Comparison of ENCODE assay signal across 1 cellular context in the genomic region with DNA sequence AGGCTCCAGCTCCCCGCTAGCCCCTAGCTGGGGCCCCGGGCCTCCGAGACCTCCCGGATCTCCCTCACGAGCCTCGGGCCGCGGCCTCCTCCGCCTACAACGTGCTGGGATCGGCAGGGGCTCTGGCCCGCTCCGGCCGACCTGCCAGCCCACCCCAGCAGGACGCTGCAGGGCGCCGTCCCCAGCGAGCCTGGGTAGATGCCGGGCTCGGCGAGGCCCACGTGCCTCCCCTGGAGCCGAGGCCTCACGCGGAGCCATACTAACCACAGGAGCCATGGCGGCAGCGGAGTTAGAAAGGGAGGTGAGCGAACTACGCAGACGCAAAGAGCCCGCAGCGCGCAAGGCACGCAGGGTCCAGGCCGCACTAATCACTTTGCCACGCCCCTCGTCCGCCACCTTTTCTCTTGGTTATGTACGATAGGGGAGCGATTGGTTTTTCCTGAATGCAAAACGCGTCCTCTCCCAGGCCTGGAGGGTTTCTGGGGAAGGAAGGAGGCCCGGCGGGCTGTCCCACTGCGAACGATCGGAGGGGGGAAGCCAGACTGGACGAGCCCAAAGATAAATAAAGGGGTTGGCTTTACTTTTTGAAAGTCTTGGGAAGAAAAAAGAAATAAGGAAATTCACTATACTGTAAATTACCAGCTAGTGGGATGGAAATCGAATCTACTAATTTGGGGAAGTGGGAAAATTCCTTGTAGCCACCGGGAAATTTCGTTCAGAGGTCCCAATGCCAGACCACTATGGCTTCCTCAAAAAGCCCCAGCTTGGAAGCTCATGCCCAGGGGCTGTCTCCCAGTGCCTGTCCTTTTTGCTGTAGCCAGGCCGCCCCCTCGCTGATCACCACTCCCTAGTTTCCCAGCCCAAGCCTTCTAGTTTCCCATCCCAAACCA.
A peak's percentile ranks its signal among the peaks of the same experiment; 100 is the strongest.
TF ChIP-seq lines count a peak whose summit lies in the region.

Gene RPL22, minus strand, starts transcription at position 298 of the 890 bp plus-strand sequence. Its CDS starts 22 bp downstream, at position 276.

TF ChIP-seq in HepG2, 621 proteins besides CTCF, POLR2A, EP300 and RAD21 (continued from another document):
- TF ChIP-seq, protein P1, sequence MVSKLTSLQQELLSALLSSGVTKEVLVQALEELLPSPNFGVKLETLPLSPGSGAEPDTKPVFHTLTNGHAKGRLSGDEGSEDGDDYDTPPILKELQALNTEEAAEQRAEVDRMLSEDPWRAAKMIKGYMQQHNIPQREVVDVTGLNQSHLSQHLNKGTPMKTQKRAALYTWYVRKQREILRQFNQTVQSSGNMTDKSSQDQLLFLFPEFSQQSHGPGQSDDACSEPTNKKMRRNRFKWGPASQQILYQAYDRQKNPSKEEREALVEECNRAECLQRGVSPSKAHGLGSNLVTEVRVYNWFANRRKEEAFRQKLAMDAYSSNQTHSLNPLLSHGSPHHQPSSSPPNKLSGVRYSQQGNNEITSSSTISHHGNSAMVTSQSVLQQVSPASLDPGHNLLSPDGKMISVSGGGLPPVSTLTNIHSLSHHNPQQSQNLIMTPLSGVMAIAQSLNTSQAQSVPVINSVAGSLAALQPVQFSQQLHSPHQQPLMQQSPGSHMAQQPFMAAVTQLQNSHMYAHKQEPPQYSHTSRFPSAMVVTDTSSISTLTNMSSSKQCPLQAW (CRISPR knock-in tag; IDR thresholded peaks at IDR 0.05), result peak; percentile 82
- TF ChIP-seq, protein P2, sequence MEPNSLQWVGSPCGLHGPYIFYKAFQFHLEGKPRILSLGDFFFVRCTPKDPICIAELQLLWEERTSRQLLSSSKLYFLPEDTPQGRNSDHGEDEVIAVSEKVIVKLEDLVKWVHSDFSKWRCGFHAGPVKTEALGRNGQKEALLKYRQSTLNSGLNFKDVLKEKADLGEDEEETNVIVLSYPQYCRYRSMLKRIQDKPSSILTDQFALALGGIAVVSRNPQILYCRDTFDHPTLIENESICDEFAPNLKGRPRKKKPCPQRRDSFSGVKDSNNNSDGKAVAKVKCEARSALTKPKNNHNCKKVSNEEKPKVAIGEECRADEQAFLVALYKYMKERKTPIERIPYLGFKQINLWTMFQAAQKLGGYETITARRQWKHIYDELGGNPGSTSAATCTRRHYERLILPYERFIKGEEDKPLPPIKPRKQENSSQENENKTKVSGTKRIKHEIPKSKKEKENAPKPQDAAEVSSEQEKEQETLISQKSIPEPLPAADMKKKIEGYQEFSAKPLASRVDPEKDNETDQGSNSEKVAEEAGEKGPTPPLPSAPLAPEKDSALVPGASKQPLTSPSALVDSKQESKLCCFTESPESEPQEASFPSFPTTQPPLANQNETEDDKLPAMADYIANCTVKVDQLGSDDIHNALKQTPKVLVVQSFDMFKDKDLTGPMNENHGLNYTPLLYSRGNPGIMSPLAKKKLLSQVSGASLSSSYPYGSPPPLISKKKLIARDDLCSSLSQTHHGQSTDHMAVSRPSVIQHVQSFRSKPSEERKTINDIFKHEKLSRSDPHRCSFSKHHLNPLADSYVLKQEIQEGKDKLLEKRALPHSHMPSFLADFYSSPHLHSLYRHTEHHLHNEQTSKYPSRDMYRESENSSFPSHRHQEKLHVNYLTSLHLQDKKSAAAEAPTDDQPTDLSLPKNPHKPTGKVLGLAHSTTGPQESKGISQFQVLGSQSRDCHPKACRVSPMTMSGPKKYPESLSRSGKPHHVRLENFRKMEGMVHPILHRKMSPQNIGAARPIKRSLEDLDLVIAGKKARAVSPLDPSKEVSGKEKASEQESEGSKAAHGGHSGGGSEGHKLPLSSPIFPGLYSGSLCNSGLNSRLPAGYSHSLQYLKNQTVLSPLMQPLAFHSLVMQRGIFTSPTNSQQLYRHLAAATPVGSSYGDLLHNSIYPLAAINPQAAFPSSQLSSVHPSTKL (CRISPR knock-in tag; IDR thresholded peaks at IDR 0.05), result no peak
- TF ChIP-seq, protein P3, sequence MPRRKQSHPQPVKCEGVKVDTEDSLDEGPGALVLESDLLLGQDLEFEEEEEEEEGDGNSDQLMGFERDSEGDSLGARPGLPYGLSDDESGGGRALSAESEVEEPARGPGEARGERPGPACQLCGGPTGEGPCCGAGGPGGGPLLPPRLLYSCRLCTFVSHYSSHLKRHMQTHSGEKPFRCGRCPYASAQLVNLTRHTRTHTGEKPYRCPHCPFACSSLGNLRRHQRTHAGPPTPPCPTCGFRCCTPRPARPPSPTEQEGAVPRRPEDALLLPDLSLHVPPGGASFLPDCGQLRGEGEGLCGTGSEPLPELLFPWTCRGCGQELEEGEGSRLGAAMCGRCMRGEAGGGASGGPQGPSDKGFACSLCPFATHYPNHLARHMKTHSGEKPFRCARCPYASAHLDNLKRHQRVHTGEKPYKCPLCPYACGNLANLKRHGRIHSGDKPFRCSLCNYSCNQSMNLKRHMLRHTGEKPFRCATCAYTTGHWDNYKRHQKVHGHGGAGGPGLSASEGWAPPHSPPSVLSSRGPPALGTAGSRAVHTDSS (CRISPR knock-in tag; conservative IDR thresholded peaks at IDR 0.05), result peak; percentile 56; the same call in 1 of the 2 replicates
- TF ChIP-seq, protein P4, sequence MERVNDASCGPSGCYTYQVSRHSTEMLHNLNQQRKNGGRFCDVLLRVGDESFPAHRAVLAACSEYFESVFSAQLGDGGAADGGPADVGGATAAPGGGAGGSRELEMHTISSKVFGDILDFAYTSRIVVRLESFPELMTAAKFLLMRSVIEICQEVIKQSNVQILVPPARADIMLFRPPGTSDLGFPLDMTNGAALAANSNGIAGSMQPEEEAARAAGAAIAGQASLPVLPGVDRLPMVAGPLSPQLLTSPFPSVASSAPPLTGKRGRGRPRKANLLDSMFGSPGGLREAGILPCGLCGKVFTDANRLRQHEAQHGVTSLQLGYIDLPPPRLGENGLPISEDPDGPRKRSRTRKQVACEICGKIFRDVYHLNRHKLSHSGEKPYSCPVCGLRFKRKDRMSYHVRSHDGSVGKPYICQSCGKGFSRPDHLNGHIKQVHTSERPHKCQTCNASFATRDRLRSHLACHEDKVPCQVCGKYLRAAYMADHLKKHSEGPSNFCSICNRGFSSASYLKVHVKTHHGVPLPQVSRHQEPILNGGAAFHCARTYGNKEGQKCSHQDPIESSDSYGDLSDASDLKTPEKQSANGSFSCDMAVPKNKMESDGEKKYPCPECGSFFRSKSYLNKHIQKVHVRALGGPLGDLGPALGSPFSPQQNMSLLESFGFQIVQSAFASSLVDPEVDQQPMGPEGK (CRISPR knock-in tag; IDR thresholded peaks at IDR 0.05), result peak; percentile 51
- TF ChIP-seq JUNB (CRISPR knock-in tag; IDR thresholded peaks at IDR 0.05; ENCODE audit: borderline replicate concordance) (no peak), SRF (IDR thresholded peaks at IDR 0.05; ENCODE audit: low read depth, low read length) (peak; percentile 97), PCBP2 (optimal IDR thresholded peaks at IDR 0.05; ENCODE audit: low read depth, low read length, poor library complexity, severe bottlenecking) (no peak), NFKB2 (CRISPR knock-in tag; IDR thresholded peaks at IDR 0.05; ENCODE audit: borderline replicate concordance) (peak; percentile 84), POGK (CRISPR knock-in tag; conservative IDR thresholded peaks at IDR 0.05) (peak; percentile 59; the same call in 1 of the 2 replicates), ZNF281 (CRISPR knock-in tag; IDR thresholded peaks at IDR 0.05; ENCODE audit: borderline replicate concordance) (peak; percentile 37; the same call in 1 of the 2 replicates), KDM6A (CRISPR knock-in tag; IDR thresholded peaks at IDR 0.05; ENCODE audit: low read depth) (0 out of 2 replicates have a peak, but pooled peaks have one; percentile 13), DDIT3 (CRISPR knock-in tag; IDR thresholded peaks at IDR 0.05) (no peak; the same call in 1 of the 2 replicates), PCBP1 (IDR thresholded peaks at IDR 0.05; ENCODE audit: borderline replicate concordance, low read depth, low read length) (no peak), CEBPG (CRISPR knock-in tag; IDR thresholded peaks at IDR 0.05) (no peak; the same call in none of the 2 replicates), TBX2 (CRISPR knock-in tag; IDR thresholded peaks at IDR 0.05; ENCODE audit: borderline replicate concordance) (peak; percentile 89), ZSCAN30 (CRISPR knock-in tag; IDR thresholded peaks at IDR 0.05) (0 out of 2 replicates have a peak, but pooled peaks have one; percentile 25), UBTF (CRISPR knock-in tag; IDR thresholded peaks at IDR 0.05) (peak; percentile 88; the same call in 1 of the 2 replicates), ETV6 (CRISPR knock-in tag; conservative IDR thresholded peaks at IDR 0.05) (0 out of 2 replicates have a peak, but pooled peaks have one; percentile 84)
- TF ChIP-seq, protein P5, sequence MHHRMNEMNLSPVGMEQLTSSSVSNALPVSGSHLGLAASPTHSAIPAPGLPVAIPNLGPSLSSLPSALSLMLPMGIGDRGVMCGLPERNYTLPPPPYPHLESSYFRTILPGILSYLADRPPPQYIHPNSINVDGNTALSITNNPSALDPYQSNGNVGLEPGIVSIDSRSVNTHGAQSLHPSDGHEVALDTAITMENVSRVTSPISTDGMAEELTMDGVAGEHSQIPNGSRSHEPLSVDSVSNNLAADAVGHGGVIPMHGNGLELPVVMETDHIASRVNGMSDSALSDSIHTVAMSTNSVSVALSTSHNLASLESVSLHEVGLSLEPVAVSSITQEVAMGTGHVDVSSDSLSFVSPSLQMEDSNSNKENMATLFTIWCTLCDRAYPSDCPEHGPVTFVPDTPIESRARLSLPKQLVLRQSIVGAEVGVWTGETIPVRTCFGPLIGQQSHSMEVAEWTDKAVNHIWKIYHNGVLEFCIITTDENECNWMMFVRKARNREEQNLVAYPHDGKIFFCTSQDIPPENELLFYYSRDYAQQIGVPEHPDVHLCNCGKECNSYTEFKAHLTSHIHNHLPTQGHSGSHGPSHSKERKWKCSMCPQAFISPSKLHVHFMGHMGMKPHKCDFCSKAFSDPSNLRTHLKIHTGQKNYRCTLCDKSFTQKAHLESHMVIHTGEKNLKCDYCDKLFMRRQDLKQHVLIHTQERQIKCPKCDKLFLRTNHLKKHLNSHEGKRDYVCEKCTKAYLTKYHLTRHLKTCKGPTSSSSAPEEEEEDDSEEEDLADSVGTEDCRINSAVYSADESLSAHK (CRISPR knock-in tag; IDR thresholded peaks at IDR 0.05; ENCODE audit: borderline replicate concordance), result peak; percentile 47; the same call in 1 of the 2 replicates
